In genomic region chr7:155579565-155579964, GRCh38 we compare ENCODE assay signal across 27 cellular contexts. TPM values are rescaled to one million over a fixed set of nuclear protein-coding genes. Genes with fewer than 3 reads are reported as not detected.
"Had no signal": no experiment of that assay in that cellular context is flagged by ENCODE, and none has a peak within 500 bp of the region (broad histone marks: within the 10 kb centered on the region; RNA-seq: fewer than 3 reads in every experiment).

No MANE protein-coding gene starts in this region.

- ATAC-seq: body of pancreas; effector memory CD8-positive, alpha-beta T cell; gastrocnemius medialis; left cardiac atrium; lower lobe of right lung; psoas muscle had no signal

- H3K27ac ChIP-seq: body of pancreas, coronary artery, gastrocnemius medialis, hepatocyte, lower lobe of right lung, neutrophil, ovary, psoas muscle, transverse colon, uterus had no signal

- H3K79me2 ChIP-seq: hepatocyte had no signal

- H3K9me3 Mint-ChIP-seq: activated naive CD4-positive, alpha-beta T cell treated with anti-CD3 and anti-CD28 coated beads, Interleukin-2, amount 10 ng/mL, durations not matched to agents 7 days and 5 days; effector memory CD8-positive, alpha-beta T cell; nephron; T-helper 2 cell treated with Interferon-gamma antibody and Interleukin-4, amounts not matched to agents 5 μg/mL and 100 μg/mL, for 36 hours had no signal

- H3K4me1 Mint-ChIP-seq: activated naive CD4-positive, alpha-beta T cell treated with anti-CD3 and anti-CD28 coated beads, Interleukin-2, amount 10 ng/mL, durations not matched to agents 7 days and 5 days had no signal

- H3K27ac Mint-ChIP-seq: activated naive CD4-positive, alpha-beta T cell treated with anti-CD3 and anti-CD28 coated beads, Interleukin-2, amount 10 ng/mL, durations not matched to agents 7 days and 5 days; effector memory CD8-positive, alpha-beta T cell; nephron; T-helper 2 cell treated with Interferon-gamma antibody and Interleukin-4, amounts not matched to agents 5 μg/mL and 100 μg/mL, for 36 hours had no signal

- H3K4me3 Mint-ChIP-seq: activated naive CD4-positive, alpha-beta T cell treated with anti-CD3 and anti-CD28 coated beads, Interleukin-2, amount 10 ng/mL, durations not matched to agents 7 days and 5 days; effector memory CD8-positive, alpha-beta T cell; nephron; T-helper 2 cell treated with Interferon-gamma antibody and Interleukin-4, amounts not matched to agents 5 μg/mL and 100 μg/mL, for 36 hours had no signal

- H3K27me3 ChIP-seq: body of pancreas, gastrocnemius medialis, hepatocyte, neutrophil, ovary, uterus had no signal

- H3K36me3 Mint-ChIP-seq: activated naive CD4-positive, alpha-beta T cell treated with anti-CD3 and anti-CD28 coated beads, Interleukin-2, amount 10 ng/mL, durations not matched to agents 7 days and 5 days had no signal

- H3K4me2 ChIP-seq: hepatocyte had no signal

- H3K36me3 ChIP-seq: gastrocnemius medialis, lower lobe of right lung, neutrophil, ovary, transverse colon, uterus had no signal

- H3K9me3 ChIP-seq: body of pancreas, gastrocnemius medialis, lower lobe of right lung, neutrophil, ovary, psoas muscle, transverse colon, uterus had no signal

- H3K4me3 ChIP-seq: body of pancreas, coronary artery, gastrocnemius medialis, hepatocyte, lower lobe of right lung, ovary, psoas muscle, transverse colon, uterus had no signal

- DNase-seq: activated CD4-positive, alpha-beta T cell treated with anti-CD3 and anti-CD28 coated beads for 4 hours; activated CD4-positive, CD25-positive, alpha-beta regulatory T cell; activated CD8-positive, alpha-beta memory T cell treated with anti-CD3 and anti-CD28 coated beads for 24 hours; activated gamma-delta T cell; activated naive CD4-positive, alpha-beta T cell treated with anti-CD3 and anti-CD28 coated beads, Interleukin-2, amount 10 ng/mL, durations not matched to agents 7 days and 5 days; body of pancreas; cerebellar nuclear complex; effector memory CD8-positive, alpha-beta T cell; erythroblast; gastrocnemius medialis; glutamatergic neuron; islet precursor cell; left cardiac atrium; lower lobe of right lung; mesenchymal stem cell; T-helper 1 cell; transverse colon; uterus had no signal

- H2AFZ ChIP-seq: hepatocyte had no signal

- H3K4me1 ChIP-seq: body of pancreas, lower lobe of right lung, psoas muscle, transverse colon, uterus had no signal

RNA-seq across cellular contexts. Expression of gene CNPY1, which starts 33.2 kb away (rescaled TPM):
- total RNA-seq: aorta, body of pancreas, hepatocyte, left cardiac atrium, lower lobe of right lung, mononuclear cell, ovary, psoas muscle, transverse colon, uterus had no signal
